8 cellular contexts compared by ENCODE assay signal in the genomic region with DNA sequence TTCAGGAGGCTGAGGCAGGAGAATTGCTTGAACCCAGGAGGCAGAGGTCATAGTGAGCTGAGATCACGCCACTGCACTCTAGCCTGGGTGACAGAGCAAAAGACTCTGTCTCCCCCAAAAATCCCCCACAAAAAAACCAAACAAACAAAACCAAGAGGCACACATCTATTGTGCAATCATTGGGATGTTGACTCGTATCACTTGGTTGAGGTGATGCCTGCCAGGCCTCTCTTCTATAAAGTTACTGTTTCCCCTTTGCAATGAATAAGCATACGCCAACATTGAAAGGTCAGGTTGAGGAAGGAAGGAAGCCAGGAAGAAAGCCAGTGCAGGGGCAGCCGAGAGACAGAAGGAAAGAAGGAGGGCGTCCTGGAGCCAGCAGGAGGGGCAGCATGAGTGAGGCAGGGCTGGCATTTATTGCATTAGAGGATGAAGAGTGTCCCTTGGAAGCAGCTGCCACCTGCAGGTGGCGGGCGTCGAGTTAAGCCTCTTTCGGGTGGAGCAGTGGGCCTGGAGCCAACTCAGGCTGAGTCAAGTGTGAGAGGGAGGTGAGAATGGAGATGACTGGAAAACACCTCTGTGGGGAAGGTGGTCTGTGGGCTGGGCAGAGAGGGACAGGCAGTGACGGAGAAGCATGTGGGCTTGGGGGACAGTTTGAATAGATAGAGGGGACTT. TPM values are rescaled to one million over a fixed set of nuclear protein-coding genes. Genes with fewer than 3 reads are reported as not detected.
DNase-seq lines count a peak whose midpoint lies in the region; ATAC-seq and TF ChIP-seq lines count a peak whose summit lies in the region.

No MANE protein-coding gene starts in this region.

- TF ChIP-seq CTCF in BJ (IDR thresholded peaks at IDR 0.05; ENCODE audit: insufficient read depth, low read depth, low read length) (peak; percentile 7; the same call in 1 of the 2 replicates), adrenal gland (IDR thresholded peaks at IDR 0.05) (peak in 3 of 6 experiments; percentile 10 to 27 (median 23)), lung (IDR thresholded peaks at IDR 0.05; ENCODE audit: control extremely low read depth, extremely low read depth) (no peak), tibial artery (IDR thresholded peaks at IDR 0.05) (peak; percentile 11 to 13)

- H3K27ac ChIP-seq in adrenal gland (no peak overlapping the region), lung (ENCODE audit: low read depth in 1 of 2, low read length in 1 of 2) (no peak overlapping the region), tibial artery (peak overlapping the region in 1 of 2 donors; percentile 1)

- H3K27me3 ChIP-seq in BJ (ENCODE audit: control insufficient read depth, insufficient read depth, low read length) (no peaks in the 10 kb centered on the region), adrenal gland (no peaks in the 10 kb centered on the region), lung (ENCODE audit: control insufficient read depth, insufficient read depth) (no peaks in the 10 kb centered on the region), tibial artery (no peaks in the 10 kb centered on the region)

- no peaks in the 10 kb centered on the region for H3K36me3 ChIP-seq in BJ (ENCODE audit: control insufficient read depth, insufficient read depth, low read length)
- H3K36me3 ChIP-seq in adrenal gland (replicated peaks in 1 of 2): no peaks in the 10 kb centered on the region
- no peaks in the 10 kb centered on the region for H3K36me3 ChIP-seq in lung (ENCODE audit: control insufficient read depth in 2 of 2, insufficient read depth in 2 of 2, low read length in 2 of 2)
- no peaks in the 10 kb centered on the region for H3K36me3 ChIP-seq in tibial artery

- no peak overlapping the region for H3K4me3 ChIP-seq in BJ (ENCODE audit: low read depth, low read length)
- no peak overlapping the region for H3K4me3 ChIP-seq in adrenal gland
- no peak overlapping the region for H3K4me3 ChIP-seq in lung
- H3K4me3 ChIP-seq in tibial artery: no peak overlapping the region

- intact Hi-C loops in adrenal gland (cut with DNase I) (no loop called here), tibial artery (cut with DNase I; ENCODE audit: low total_unique reads) (no loop called here)

- ATAC-seq in lung (ENCODE audit: insufficient read depth, low FRiP score): no peak
- no peak for ATAC-seq in GM18867 (IDR thresholded peaks at IDR 0.05; ENCODE audit: unreplicated experiment)

- DNase-seq in BJ (ENCODE audit: low read depth): no peak
- peak; percentile 64 for DNase-seq in H4 (ENCODE audit: low spot score)
- peak; percentile 70 for DNase-seq in NCI-H510A (lab: John Stamatoyannopoulos, UW)
- peak in 4 of 7 donors; percentile 24 to 71 (median 47) for DNase-seq in adrenal gland
- peak; percentile 65 for DNase-seq in lung (ENCODE audit: low spot score)
- no peak for DNase-seq in tibial artery
- DNase-seq in GM19238 (ENCODE audit: insufficient read length, low spot score): no peak

- H3K9me3 ChIP-seq in adrenal gland (replicated peaks in 1 of 3) (no peaks in the 10 kb centered on the region), lung (ENCODE audit: control insufficient read depth in 2 of 2, insufficient read depth in 1 of 2, low read length in 1 of 2) (no peaks in the 10 kb centered on the region), tibial artery (no peaks in the 10 kb centered on the region)

- H3K4me1 ChIP-seq in adrenal gland (replicated peaks in 1 of 2) (no peaks in the 10 kb centered on the region), lung (ENCODE audit: control insufficient read depth in 2 of 2, insufficient read depth in 2 of 2, low read length in 2 of 2) (peaks cover 0 to 14% of the 10 kb centered on the region in 2 donors), tibial artery (peaks cover 6 to 44% (median 32%) of the 10 kb centered on the region in 4 donors)

- 47 to 52% (median 49%) methylated on average over 10 of the region's 10 CpGs for WGBS in adrenal gland, 4 donors
- 21 to 32% methylated on average over 10 of the region's 10 CpGs for WGBS in lung, 2 donors

- POLR2A ChIA-PET in BJ (lab: Charles Lee): no interaction called here

- no peak for TF ChIP-seq POLR2A in adrenal gland (IDR thresholded peaks at IDR 0.05)

- CTCF ChIA-PET in BJ (lab: Yijun Ruan, JAX): interaction anchor here (1.6 kb wide), 1 partner anchor 26 kb away, joined by 5 read pairs; no protein-coding TSS in a partner anchor

RNA-seq across cellular contexts. Expression of gene CSPG4, which starts 8.3 kb away (rescaled TPM):
- polyA plus RNA-seq in BJ (2011; rRNA removed) (9.5 and 24.1 TPM in 2 replicates), adrenal gland (1 to 10 TPM in 2 of 3 donors, under 1 TPM in 1; 0.55 to 6.6 (median 4.3) TPM), lung (10 to 100 TPM in 1 of 2 donors, 1 to 10 TPM in 1; 8.5 to 16.0 TPM)
- 17.8 and 24.3 TPM in 2 replicates for polyA minus RNA-seq in BJ (2011; rRNA and poly(A)+ RNA removed)
- 0.14 TPM in 2 replicates for total RNA-seq in H4 (2014; rRNA removed; shearing (Covaris generic))
- total RNA-seq in adrenal gland (1 to 10 TPM; 1.3 to 6.3 (median 2.5) TPM), lung (10 to 100 TPM; 32.4 to 38.1 TPM)

Comparison
In these comparisons a context has a peak if more than half of its experiments do, and no peak if none do; other contexts are left out.
1. DNase-seq: peak in H4 (single experiment), NCI-H510A (single experiment), adrenal gland (4 of 7) and lung (single experiment); none in BJ (single experiment), tibial artery (0 of 2) and GM19238 (single experiment).
2. RNA of gene CSPG4, which starts 8.3 kb away (total RNA-seq): 32.4 to 38.1 TPM in lung; 1.3 to 6.3 TPM in adrenal gland and 0.14 TPM in H4; every median in the first group is over 4 times any median in the second.